ENCODE assay signal across 8 cellular contexts in the genomic region with DNA sequence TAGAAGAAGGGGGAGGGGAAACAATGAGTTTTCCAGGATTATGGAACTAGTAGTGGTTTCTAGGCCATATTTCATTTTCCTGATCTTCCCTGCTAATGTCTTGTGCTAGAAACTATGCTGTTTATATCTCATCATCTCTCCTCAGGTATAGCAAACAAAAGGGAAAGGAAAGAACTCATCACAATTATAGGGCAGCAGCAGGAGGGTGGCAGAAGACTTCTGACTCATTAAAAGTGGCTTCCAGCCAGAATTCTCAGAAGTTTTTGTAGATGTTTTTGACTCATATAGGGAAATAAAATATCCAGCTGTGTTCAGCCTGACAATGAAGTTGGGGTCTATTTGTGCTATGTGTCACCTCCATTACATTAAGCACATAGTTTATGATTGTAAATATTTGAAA. TPM values are rescaled to one million over a fixed set of nuclear protein-coding genes. Genes with fewer than 3 reads are reported as not detected.
DNase-seq lines count a peak whose midpoint lies in the region; ATAC-seq and TF ChIP-seq lines count a peak whose summit lies in the region.

No MANE protein-coding gene starts in this region.

- H3F3A ChIP-seq in PC-3 (ENCODE audit: low read length, unreplicated experiment), result no peaks in the 10 kb centered on the region

- H2AFZ ChIP-seq in PC-3 (ENCODE audit: low read length), result no peak overlapping the region

- ATAC-seq in PC-3 (peak; percentile 84), HG03521 (IDR thresholded peaks at IDR 0.05; ENCODE audit: unreplicated experiment) (no peak)

- peak overlapping the region; percentile 73 for H3K27ac ChIP-seq in PC-3 (ENCODE audit: low read length)
- no peak overlapping the region for H3K27ac ChIP-seq in prostate gland
- H3K27ac ChIP-seq in caudate nucleus (ENCODE audit: low read depth, low read length), result no peak overlapping the region

- DNase-seq in activated naive CD4-positive, alpha-beta T cell treated with Interleukin-2 at 50 U/mL for 16 hours, result peak; percentile 26
- no peak for DNase-seq in activated naive CD4-positive, alpha-beta T cell (lab: John Stamatoyannopoulos, UW)
- DNase-seq in PC-3, result peak; percentile 97
- DNase-seq in choroid plexus epithelial cell (ENCODE audit: low read depth), result peak; percentile 92
- DNase-seq in prostate gland (ENCODE audit: low spot score), result peak; percentile 52
- DNase-seq in NCI-H510A (lab: John Stamatoyannopoulos, UW), result no peak
- DNase-seq in caudate nucleus (lab: John Stamatoyannopoulos, UW), result no peak

- TF ChIP-seq POLR2A in prostate gland (IDR thresholded peaks at IDR 0.05), result no peak

- H3K9me2 ChIP-seq in PC-3 (replicated peaks; ENCODE audit: low read length), result no peaks in the 10 kb centered on the region

- peaks cover 98% of the 10 kb centered on the region for H3K79me2 ChIP-seq in PC-3 (ENCODE audit: low read length)

- H3K4me3 ChIP-seq in PC-3 (ENCODE audit: low read length) (peak overlapping the region; percentile 55), choroid plexus epithelial cell (ENCODE audit: low read depth, low read length) (no peak overlapping the region), prostate gland (no peak overlapping the region)

- H3K9me3 ChIP-seq in PC-3 (ENCODE audit: low read length), result no peaks in the 10 kb centered on the region
- no peaks in the 10 kb centered on the region for H3K9me3 ChIP-seq in prostate gland

- no peaks in the 10 kb centered on the region for H3K27me3 ChIP-seq in PC-3 (ENCODE audit: low read length)
- no peaks in the 10 kb centered on the region for H3K27me3 ChIP-seq in prostate gland (replicated peaks; ENCODE audit: insufficient read depth)

- no peak for TF ChIP-seq CTCF in PC-3 (conservative IDR thresholded peaks at IDR 0.05; ENCODE audit: low read depth, low read length)
- TF ChIP-seq CTCF in choroid plexus epithelial cell (conservative IDR thresholded peaks at IDR 0.05; ENCODE audit: low read depth, low read length), result no peak
- no peak for TF ChIP-seq CTCF in prostate gland (IDR thresholded peaks at IDR 0.05)

- H3K4me2 ChIP-seq in PC-3 (ENCODE audit: low read length), result peak overlapping the region; percentile 75

- H3K4me1 ChIP-seq in PC-3 (ENCODE audit: insufficient read depth, low read length), result peaks cover 50% of the 10 kb centered on the region
- H3K4me1 ChIP-seq in prostate gland (replicated peaks), result no peaks in the 10 kb centered on the region

- no peak overlapping the region for H3K9ac ChIP-seq in PC-3 (ENCODE audit: low read length)

- POLR2A ChIA-PET in PC-3 (lab: Charles Lee; ENCODE audit: unreplicated experiment), result interaction anchor here (0.5 kb wide), 1 partner anchor 372 kb away, joined by 5 read pairs; no protein-coding TSS in a partner anchor

- H4K20me1 ChIP-seq in PC-3 (ENCODE audit: low read length), result peaks cover 91% of the 10 kb centered on the region

- H3K36me3 ChIP-seq in PC-3 (ENCODE audit: low read depth, low read length), result peaks cover 1% of the 10 kb centered on the region; the same call in 1 of the 2 replicates
- no peaks in the 10 kb centered on the region for H3K36me3 ChIP-seq in prostate gland

- CTCF ChIA-PET in PC-3 (lab: Charles Lee), result interaction anchor here (0.6 to 0.7 kb wide), 2 partner anchors 344 to 414 kb away, joined by 3 read pairs; no protein-coding TSS in a partner anchor

- intact Hi-C loops in PC-3 (cut with micrococcal nuclease), result loop anchor here (1.0 to 10.0 kb wide), 9 partner anchors 21 to 500 kb away; partner anchors contain the start of gene AGR2
- intact Hi-C loops in prostate gland (cut with DNase I), result loop anchor here (5.0 to 10.0 kb wide), 2 partner anchors 323 to 340 kb away; no protein-coding TSS in a partner anchor

- BruUV-seq in PC-3 (replicated peaks; lab: Mats Ljungman, UMichigan), result no TSS peak

RNA-seq across cellular contexts. Expression of gene AHR, which starts 6.5 kb away (rescaled TPM):
- 62.5 and 72.7 TPM in 2 replicates for total RNA-seq in PC-3 (2014; rRNA removed)
- 10 to 100 TPM; 49.4 to 55.7 TPM for total RNA-seq in prostate gland

Comparison
In these comparisons a context has a peak if more than half of its experiments do, and no peak if none do; other contexts are left out.
1. DNase-seq: peak in activated naive CD4-positive, alpha-beta T cell treated with Interleukin-2 at 50 U/mL for 16 hours (single experiment), PC-3 (single experiment), choroid plexus epithelial cell (single experiment) and prostate gland (single experiment); none in activated naive CD4-positive, alpha-beta T cell (0 of 4), NCI-H510A (single experiment) and caudate nucleus (0 of 61).